In genomic region chr4:1794809-1795303, GRCh38 we compare ENCODE assay signal across 11 cellular contexts. TPM values are rescaled to one million over a fixed set of nuclear protein-coding genes. Genes with fewer than 3 reads are reported as not detected.
DNase-seq lines count a peak whose midpoint lies in the region; ATAC-seq, FAIRE-seq and TF ChIP-seq lines count a peak whose summit lies in the region.
"Had no signal": no experiment of that assay in that cellular context is flagged by ENCODE, and none has a peak within 500 bp of the region (broad histone marks: within the 10 kb centered on the region; RNA-seq: fewer than 3 reads in every experiment).

No MANE protein-coding gene starts in this region.

- intact Hi-C loops in breast epithelium (cut with DNase I; ENCODE audit: low total_unique reads) (loop anchor here (5.0 to 10.0 kb wide), 2 partner anchors 140 to 1263 kb away; no protein-coding TSS in a partner anchor), MCF 10A (cut with micrococcal nuclease) (loop anchor here (5.0 kb wide), 1 partner anchor 48 kb away; no protein-coding TSS in a partner anchor), GM12878 (cut with micrococcal nuclease; ENCODE audit: unreplicated experiment) (no loop called here)

- H3K27me3 ChIP-seq in breast epithelium (peaks cover 16 to 55% of the 10 kb centered on the region in 2 donors), GM12878 (replicated peaks in 1 of 2; ENCODE audit: control insufficient read depth in 2 of 2, insufficient read depth in 2 of 2, low read length in 1 of 2) (peaks cover 8 to 12% of the 10 kb centered on the region in 2 experiments), lung (ENCODE audit: control insufficient read depth, insufficient read depth) (no peaks in the 10 kb centered on the region)

- FAIRE-seq in GM12878 (lab: Jason Lieb, UNC), result no peak

- POLR2A ChIA-PET in MCF 10A (lab: Yijun Ruan, JAX), result interaction anchor here (0.8 kb wide), 1 partner anchor 47 kb away, joined by 4 read pairs; no protein-coding TSS in a partner anchor
- POLR2A ChIA-PET in GM12878 (lab: Charles Lee), result interaction anchor here (0.6 kb wide), 1 partner anchor 39 kb away, joined by 3 read pairs; no protein-coding TSS in a partner anchor

- TF ChIP-seq RAD21 in GM12878 (IDR thresholded peaks at IDR 0.05; ENCODE audit: insufficient read depth, low read depth, low read length), result no peak

- H3K4me1 ChIP-seq in breast epithelium (peaks cover 14 to 17% of the 10 kb centered on the region in 2 donors), GM12878 (ENCODE audit: control insufficient read depth, insufficient read depth, low read length) (no peaks in the 10 kb centered on the region), lung (ENCODE audit: control insufficient read depth in 2 of 2, insufficient read depth in 2 of 2, low read length in 2 of 2) (peaks cover 0 to 14% of the 10 kb centered on the region in 2 donors)

- no TSS peak for BruUV-seq in MCF 10A (replicated peaks; lab: Mats Ljungman, UMichigan)
- BruUV-seq in GM12878 (replicated peaks; lab: Mats Ljungman, UMichigan), result no TSS peak

- H3K9ac ChIP-seq in GM12878 (ENCODE audit: control insufficient read depth, insufficient read depth, low read length), result no peak overlapping the region

- RAD21 ChIA-PET in GM12878 (lab: Charles Lee; ENCODE audit: unreplicated experiment), result no interaction called here

- no peaks in the 10 kb centered on the region for H3K79me2 ChIP-seq in GM12878 (ENCODE audit: control insufficient read depth, insufficient read depth, low read length)

- TF ChIP-seq CTCF in breast epithelium (IDR thresholded peaks at IDR 0.05) (no peak), MCF 10A (IDR thresholded peaks at IDR 0.05; ENCODE audit: unreplicated experiment) (no peak), GM12878 (IDR thresholded peaks at IDR 0.05 in 2 of 3, conservative IDR thresholded peaks at IDR 0.05 in 1 of 3; ENCODE audit: control insufficient read depth in 2 of 3, extremely low read depth in 1 of 3, insufficient read depth in 1 of 3, low read depth in 3 of 3, low read length in 3 of 3) (no peak), lung (IDR thresholded peaks at IDR 0.05; ENCODE audit: control extremely low read depth, extremely low read depth) (no peak), type B pancreatic cell (conservative IDR thresholded peaks at IDR 0.05) (no peak)

- TF ChIP-seq POLR2A in breast epithelium (IDR thresholded peaks at IDR 0.05) (no peak), GM12878 (IDR thresholded peaks at IDR 0.05; ENCODE audit: low read depth, low read length) (no peak)

- H3K9me3 Mint-ChIP-seq in MCF 10A (ENCODE audit: unreplicated experiment), result no peaks in the 10 kb centered on the region
- H3K9me3 Mint-ChIP-seq in type B pancreatic cell, result no peaks in the 10 kb centered on the region
- H3K9me3 Mint-ChIP-seq: CD4-positive, alpha-beta memory T cell had no signal

- H3K4me3 ChIP-seq in breast epithelium (peak overlapping the region; percentile 36 to 79 (median 55)), GM12878 (no peak overlapping the region), lung (peak overlapping the region; percentile 15)

- H3K27ac Mint-ChIP-seq in MCF 10A (ENCODE audit: low read depth, unreplicated experiment) (no peak overlapping the region), type B pancreatic cell (no peak overlapping the region)
- H3K27ac Mint-ChIP-seq: CD4-positive, alpha-beta memory T cell had no signal

- no peaks in the 10 kb centered on the region for H3K36me3 ChIP-seq in breast epithelium
- H3K36me3 ChIP-seq in GM12878 (ENCODE audit: control insufficient read depth in 2 of 2, insufficient read depth in 2 of 2, low read length in 1 of 2), result no peaks in the 10 kb centered on the region
- H3K36me3 ChIP-seq in lung (ENCODE audit: control insufficient read depth in 2 of 2, insufficient read depth in 2 of 2, low read length in 2 of 2), result no peaks in the 10 kb centered on the region

- in situ Hi-C loops in GM12878 (cut with MboI), result no loop called here

- CTCF ChIA-PET in MCF 10A (lab: Yijun Ruan, JAX) (interaction anchor here (0.6 to 2.2 kb wide), 4 partner anchors 15 to 115 kb away, joined by 3 to 16 read pairs (median 6); no protein-coding TSS in a partner anchor), GM12878 (lab: Yijun Ruan, JAX) (no interaction called here)

- H2AFZ ChIP-seq in GM12878 (ENCODE audit: control insufficient read depth, low read depth, low read length), result no peak overlapping the region

- H3K4me2 ChIP-seq in GM12878 (ENCODE audit: control insufficient read depth, insufficient read depth), result no peak overlapping the region

- no peak overlapping the region for H3K27ac ChIP-seq in breast epithelium
- no peak overlapping the region for H3K27ac ChIP-seq in GM12878 (ENCODE audit: control insufficient read depth, insufficient read depth)
- no peak overlapping the region for H3K27ac ChIP-seq in lung (ENCODE audit: low read depth in 1 of 2, low read length in 1 of 2)

- SMC1A ChIA-PET in GM12878 (lab: Charles Lee; ENCODE audit: uncharacterized antibody, unreplicated experiment), result no interaction called here

- H3K4me3 Mint-ChIP-seq in MCF 10A (ENCODE audit: unreplicated experiment) (no peak overlapping the region), type B pancreatic cell (peak overlapping the region; percentile 71)

- H3K4me1 Mint-ChIP-seq in MCF 10A (ENCODE audit: insufficient read depth, unreplicated experiment), result peaks cover 9% of the 10 kb centered on the region
- H3K4me1 Mint-ChIP-seq in type B pancreatic cell (ENCODE audit: unreplicated experiment), result no peaks in the 10 kb centered on the region
- H3K4me1 Mint-ChIP-seq: CD4-positive, alpha-beta memory T cell had no signal

- no peak for DNase-seq in breast epithelium (ENCODE audit: low spot score in 2 of 2)
- no peak for DNase-seq in MCF 10A (ENCODE audit: unreplicated experiment)
- no peak for DNase-seq in GM12878 (ENCODE audit: low read depth, low spot score)
- no peak for DNase-seq in lung (ENCODE audit: low spot score)
- no peak for DNase-seq in type B pancreatic cell (ENCODE audit: extremely low spot score, unreplicated experiment)
- no peak for DNase-seq in NCI-H2107 treated with DMSO at 0.1 percent for 48 hours (lab: John Stamatoyannopoulos, UW; ENCODE audit: unreplicated experiment)
- DNase-seq in stimulated activated CD4-positive, alpha-beta T cell treated with anti-CD3 and anti-CD28 coated beads, Interleukin-2, amount 100 ng/mL, for 24 hours, result no peak
- DNase-seq: amniotic stem cell; CD4-positive, alpha-beta memory T cell; NCI-H1092 treated with DMSO at 0.1 percent for 48 hours had no signal

- TF ChIP-seq EP300 in GM12878 (IDR thresholded peaks at IDR 0.05; ENCODE audit: borderline replicate concordance in 1 of 2, control insufficient read depth in 1 of 2, low read depth in 2 of 2, low read length in 2 of 2), result no peak

- H3K9me3 ChIP-seq in breast epithelium, result no peaks in the 10 kb centered on the region
- H3K9me3 ChIP-seq in GM12878 (replicated peaks; ENCODE audit: control insufficient read depth, insufficient read depth, low read length), result no peaks in the 10 kb centered on the region
- H3K9me3 ChIP-seq in lung (ENCODE audit: control insufficient read depth in 2 of 2, insufficient read depth in 1 of 2, low read length in 1 of 2), result no peaks in the 10 kb centered on the region

- H3K36me3 Mint-ChIP-seq in MCF 10A (ENCODE audit: insufficient read depth, unreplicated experiment) (peaks cover 4% of the 10 kb centered on the region), type B pancreatic cell (no peaks in the 10 kb centered on the region)

- WGBS in GM12878 (ENCODE audit: insufficient coverage, insufficient replicate concordance, low lambda C conversion rate, missing lambda C conversion rate), result under 1% methylated on average over 43 of the region's 68 CpGs
- WGBS in lung, 2 donors, result 0 to 1% methylated on average over 65 to 68 of the region's 68 CpGs

- H4K20me1 ChIP-seq in GM12878 (ENCODE audit: control insufficient read depth, insufficient read depth), result no peaks in the 10 kb centered on the region

- H3K27me3 Mint-ChIP-seq in MCF 10A (ENCODE audit: insufficient read depth, unreplicated experiment) (no peaks in the 10 kb centered on the region), type B pancreatic cell (peaks cover 9% of the 10 kb centered on the region)

- ATAC-seq in GM12878 (peak; percentile 9; the same call in 2 of the 3 replicates), lung (ENCODE audit: insufficient read depth, low FRiP score) (no peak), HG03378 (IDR thresholded peaks at IDR 0.05; ENCODE audit: unreplicated experiment) (no peak)

TF ChIP-seq in GM12878, 131 proteins besides CTCF, POLR2A, EP300 and RAD21 (continues in another document):
- no peak for TF ChIP-seq POLR2AphosphoS5 (IDR thresholded peaks at IDR 0.05; ENCODE audit: low read length)

RNA-seq across cellular contexts. Expression of gene FGFR3, which starts 1.8 kb away (rescaled TPM):
- total RNA-seq in breast epithelium, result 1 to 10 TPM in 2 of 3 donors, under 1 TPM in 1; 0.80 to 3.5 (median 2.0) TPM
- total RNA-seq in MCF 10A (2022), result 2.5 and 6.5 TPM in 2 replicates
- not detected in 2 replicates for total RNA-seq in GM12878 (2013; cell fraction: nucleolus; rRNA removed)
- 0.05 TPM in 1 of 2 replicates, not detected in the other for total RNA-seq in GM12878 (2014; rRNA removed)
- not detected in 2 replicates for total RNA-seq in GM12878 (2014; rRNA removed; fragmentation: Illumina TruSeq; extraction: Trizol)
- 0.33 and 0.37 TPM in 2 replicates for total RNA-seq in GM12878 (2021)
- not detected for polyA plus RNA-seq in GM12878 (2011; ENCODE audit: low read depth)
- 0.01 and 0.05 TPM in 2 replicates for polyA plus RNA-seq in GM12878 (2011; rRNA removed)
- polyA plus RNA-seq in GM12878 (2011; cell fraction: cytosol; rRNA removed), result 0.01 and 0.08 TPM in 2 replicates
- polyA plus RNA-seq in GM12878 (2011; cell fraction: nucleus; rRNA removed), result 0.18 and 0.25 TPM in 2 replicates
- polyA plus RNA-seq in GM12878 (2012), result 0.05 and 0.14 TPM in 2 replicates
- not detected in 2 replicates for polyA plus RNA-seq in GM12878 (2014; fragmentation: Illumina TruSeq; extraction: Trizol)
- not detected for polyA plus RNA-seq in GM12878 (2014; fragmentation: Nextera tagmentation; extraction: Ambion mirVana)
- polyA plus RNA-seq in GM12878 (2014; rRNA removed), result 0.26 TPM in 1 of 2 replicates, not detected in the other
- under 1 TPM in 1 of 2 experiments, not detected in 1; 0.11 TPM for polyA plus RNA-seq in GM12878 (2016; fragmentation: Nextera tagmentation; extraction: Ambion mirVana)
- not detected in 2 replicates for polyA minus RNA-seq in GM12878 (2011; rRNA and poly(A)+ RNA removed)
- 1.2 TPM in 1 of 2 replicates, not detected in the other for polyA minus RNA-seq in GM12878 (2011; cell fraction: cytosol; rRNA and poly(A)+ RNA removed)
- polyA minus RNA-seq in GM12878 (2011; cell fraction: nucleus; rRNA and poly(A)+ RNA removed), result 0.96 TPM in 1 of 2 replicates, not detected in the other
- 10 to 100 TPM; 24.8 to 99.3 TPM for total RNA-seq in lung
- polyA plus RNA-seq in lung, result 10 to 100 TPM in 1 of 2 donors, 1 to 10 TPM in 1; 8.1 to 20.0 TPM
- 44.3 and 63.9 TPM in 2 replicates for total RNA-seq in type B pancreatic cell (ENCODE audit: low replicate concordance)
- polyA plus RNA-seq: CD4-positive, alpha-beta memory T cell had no signal
